ENCODE assay signal across 1 cellular context in genomic region chr3:31248619-31248992, GRCh38.
TF ChIP-seq lines count a peak whose summit lies in the region.

No MANE protein-coding gene starts in this region.

TF ChIP-seq in GM12878, 131 proteins besides CTCF, POLR2A, EP300 and RAD21 (continued from another document):
- TF ChIP-seq ZNF592 (IDR thresholded peaks at IDR 0.05): no peak
- TF ChIP-seq ESRRA (IDR thresholded peaks at IDR 0.05; ENCODE audit: low read length): no peak
- TF ChIP-seq CHD1 (IDR thresholded peaks at IDR 0.05; ENCODE audit: low read depth, low read length): no peak
- no peak for TF ChIP-seq LARP7 (IDR thresholded peaks at IDR 0.05)
- TF ChIP-seq CHD2 (IDR thresholded peaks at IDR 0.05; ENCODE audit: borderline replicate concordance, low read depth, low read length): no peak
- no peak for TF ChIP-seq NR2C2 (IDR thresholded peaks at IDR 0.05; ENCODE audit: borderline replicate concordance, control insufficient read depth, insufficient read length, low read depth)
- TF ChIP-seq RBBP5 (conservative IDR thresholded peaks at IDR 0.05): no peak
- no peak for TF ChIP-seq SMAD1 (IDR thresholded peaks at IDR 0.05; ENCODE audit: low read depth, partially characterized antibody)
- TF ChIP-seq RELA (IDR thresholded peaks at IDR 0.05; ENCODE audit: borderline replicate concordance, partially characterized antibody): no peak
- TF ChIP-seq ETV6 (conservative IDR thresholded peaks at IDR 0.05 in 1 of 2, IDR thresholded peaks at IDR 0.05 in 1 of 2; ENCODE audit: borderline replicate concordance in 1 of 2, low read depth in 1 of 2): peak in 1 of 2 experiments; percentile 35; a peak in 1 of 4 replicates
- no peak for TF ChIP-seq NR2C1 (IDR thresholded peaks at IDR 0.05)
- no peak for TF ChIP-seq SIX5 (IDR thresholded peaks at IDR 0.05; ENCODE audit: low read depth, low read length, severe bottlenecking)
- no peak for TF ChIP-seq POU2F2 (IDR thresholded peaks at IDR 0.05; ENCODE audit: borderline replicate concordance, low read depth, low read length)
- no peak for TF ChIP-seq SREBF1 (IDR thresholded peaks at IDR 0.05; ENCODE audit: low read length)
- TF ChIP-seq IKZF2 (IDR thresholded peaks at IDR 0.05): no peak
- TF ChIP-seq FOS (IDR thresholded peaks at IDR 0.05; ENCODE audit: borderline replicate concordance, extremely low read depth, insufficient read length): no peak
- 0 out of 2 replicates have a peak, but pooled peaks have one; percentile 10 for TF ChIP-seq CREB1 (IDR thresholded peaks at IDR 0.05; ENCODE audit: low read depth)
- no peak for TF ChIP-seq ZBTB33 (IDR thresholded peaks at IDR 0.05)
- TF ChIP-seq MXI1 (IDR thresholded peaks at IDR 0.05; ENCODE audit: low read depth, low read length): peak; percentile 56; the same call in 1 of the 2 replicates
- no peak for TF ChIP-seq E2F4 (IDR thresholded peaks at IDR 0.05; ENCODE audit: low read depth, low read length)
- no peak for TF ChIP-seq NR2F1 (conservative IDR thresholded peaks at IDR 0.05)
- TF ChIP-seq KAT2A (conservative IDR thresholded peaks at IDR 0.05; ENCODE audit: control insufficient read depth, low read depth, low read length): no peak
- peak; percentile 46; the same call in 1 of the 2 replicates for TF ChIP-seq ATF2 (IDR thresholded peaks at IDR 0.05; ENCODE audit: low read length)
- TF ChIP-seq MAX (IDR thresholded peaks at IDR 0.05; ENCODE audit: low read depth, low read length): no peak
- no peak for TF ChIP-seq RUNX3 (IDR thresholded peaks at IDR 0.05; ENCODE audit: low read length)
- TF ChIP-seq GABPA (IDR thresholded peaks at IDR 0.05; ENCODE audit: low read depth): no peak
- TF ChIP-seq HSF1 (IDR thresholded peaks at IDR 0.05; ENCODE audit: low read depth, low read length): no peak
- TF ChIP-seq ZNF24 (IDR thresholded peaks at IDR 0.05): no peak
- TF ChIP-seq PBX3 (IDR thresholded peaks at IDR 0.05; ENCODE audit: insufficient replicate concordance, low read depth, low read length): no peak
- TF ChIP-seq BCL11A (IDR thresholded peaks at IDR 0.05; ENCODE audit: low read depth, low read length): no peak
- no peak for TF ChIP-seq USF2 (IDR thresholded peaks at IDR 0.05; ENCODE audit: borderline replicate concordance, low read depth, low read length)
